8 cellular contexts compared by ENCODE assay signal in genomic region chr16:67942200-67942509, GRCh38. TPM values are rescaled to one million over a fixed set of nuclear protein-coding genes. Genes with fewer than 3 reads are reported as not detected.
DNase-seq lines count a peak whose midpoint lies in the region; ATAC-seq and FAIRE-seq lines count a peak whose summit lies in the region.

No MANE protein-coding gene starts in this region.

- H3K27me3 ChIP-seq in small intestine (ENCODE audit: control insufficient read depth in 2 of 2, insufficient read depth in 2 of 2, low read length in 2 of 2) = no peaks in the 10 kb centered on the region

- H3K36me3 ChIP-seq in small intestine (ENCODE audit: control insufficient read depth in 2 of 2, insufficient read depth in 2 of 2, low read length in 2 of 2) = peaks cover 0 to 2% of the 10 kb centered on the region in 2 donors

- 59 to 70% (median 63%) methylated on average over 6 of the region's 6 CpGs for WGBS in small intestine, 3 donors

- H3K4me3 ChIP-seq in small intestine (ENCODE audit: low read depth in 1 of 2, low read length in 2 of 2) = no peak overlapping the region

- H3K4me1 ChIP-seq in small intestine (ENCODE audit: control insufficient read depth in 2 of 2, insufficient read depth in 1 of 2, low read depth in 1 of 2, low read length in 1 of 2) = peaks cover under 1 to 2% of the 10 kb centered on the region in 2 donors

- ATAC-seq in HG02571 (IDR thresholded peaks at IDR 0.05; ENCODE audit: unreplicated experiment) (no peak), GM19455 (IDR thresholded peaks at IDR 0.05; ENCODE audit: unreplicated experiment) (no peak)

- FAIRE-seq in small intestine (lab: Jason Lieb, UNC) = no peak

- no peaks in the 10 kb centered on the region for H3K9me3 ChIP-seq in small intestine (ENCODE audit: control insufficient read depth, low read depth)

- DNase-seq in NOMO-1 (lab: John Stamatoyannopoulos, UW; ENCODE audit: unreplicated experiment in 2 of 2) (peak; percentile 11 to 17), NOMO-1 treated with DMSO at 0.1 percent for 48 hours (lab: John Stamatoyannopoulos, UW; ENCODE audit: unreplicated experiment) (no peak), M059J (ENCODE audit: low read depth) (peak; percentile 51), glomerular visceral epithelial cell (ENCODE audit: extremely low spot score) (peak; percentile 38), small intestine (peak; percentile 40)
- DNase-seq in activated T-cell treated with anti-CD3 and anti-CD28 coated beads, Interleukin-2, amount 50 U/mL, for 48 hours = peak; percentile 60 to 65

- H3K27ac ChIP-seq in small intestine (ENCODE audit: low read depth in 1 of 2, low read length in 1 of 2) = no peak overlapping the region

RNA-seq across cellular contexts. Expression of gene LCAT, which starts 1.8 kb away (rescaled TPM):
- total RNA-seq in M059J (2014; rRNA removed; shearing (Covaris generic)) = 4.6 and 5.2 TPM in 2 replicates
- 1 to 10 TPM in 2 of 3 donors, under 1 TPM in 1; 0.54 to 4.4 (median 1.3) TPM for polyA plus RNA-seq in small intestine

RNA-seq across cellular contexts. Expression of gene PSMB10, which starts 5.5 kb away (rescaled TPM):
- 53.8 and 63.5 TPM in 2 replicates for total RNA-seq in M059J (2014; rRNA removed; shearing (Covaris generic))
- polyA plus RNA-seq in small intestine = 100 to 1,000 TPM; 197 to 354 (median 245) TPM

RNA-seq across cellular contexts. Expression of gene CTRL, which starts 10.5 kb away (rescaled TPM):
- not detected in 2 replicates for total RNA-seq in M059J (2014; rRNA removed; shearing (Covaris generic))
- 1 to 10 TPM; 1.4 to 6.7 (median 5.4) TPM for polyA plus RNA-seq in small intestine

RNA-seq across cellular contexts. Expression of gene SLC12A4, which starts 26.3 kb away (rescaled TPM):
- total RNA-seq in M059J (2014; rRNA removed; shearing (Covaris generic)) = 26.1 and 30.7 TPM in 2 replicates
- polyA plus RNA-seq in small intestine = 10 to 100 TPM in 1 of 3 donors, 1 to 10 TPM in 2; 1.1 to 10.0 (median 4.1) TPM

RNA-seq across cellular contexts. Expression of gene DPEP3, which starts 38.1 kb away (rescaled TPM):
- total RNA-seq in M059J (2014; rRNA removed; shearing (Covaris generic)) = not detected in 2 replicates
- polyA plus RNA-seq in small intestine = under 1 TPM in 2 of 3 donors, not detected in 1; 0.06 to 0.27 TPM
